ENCODE assay signal across 8 cellular contexts in genomic region chr11:10857604-10858504, GRCh38. TPM values are rescaled to one million over a fixed set of nuclear protein-coding genes. Genes with fewer than 3 reads are reported as not detected.
DNase-seq lines count a peak whose midpoint lies in the region; ATAC-seq and TF ChIP-seq lines count a peak whose summit lies in the region.

Gene ZBED5 (minus strand): TSS chr11:10858053. CDS start chr11:10854945, 3,108 bp downstream.

- H3K4me2 ChIP-seq in parathyroid adenoma (ENCODE audit: low read length): peak within 1 kb of the TSS; percentile 83

- ATAC-seq in HG02763 (IDR thresholded peaks at IDR 0.05; ENCODE audit: unreplicated experiment) (peak; percentile 92), Right ventricle myocardium superior (ENCODE audit: poor library complexity) (peak; percentile 97)
- peak; percentile 94 for ATAC-seq in activated naive CD8-positive, alpha-beta T cell treated with anti-CD3 and anti-CD28 coated beads, Interleukin-2, amount 50 U/mL, for 24 hours

- peak within 1 kb of the TSS; percentile 99 for H3K4me3 Mint-ChIP-seq in activated naive CD8-positive, alpha-beta T cell treated with anti-CD3 and anti-CD28 coated beads, Interleukin-2, amount 50 U/mL, for 24 hours

- H3K27ac ChIP-seq in parathyroid adenoma (peak within 1 kb of the TSS; percentile 99), tibial nerve (peak within 1 kb of the TSS; percentile 89 to 100 (median 96))

- H3K4me1 Mint-ChIP-seq in activated naive CD8-positive, alpha-beta T cell treated with anti-CD3 and anti-CD28 coated beads, Interleukin-2, amount 50 U/mL, for 24 hours: peaks cover 48% of the 10 kb centered on the region

- WGBS in tibial nerve, 2 donors: 0 to 1% methylated on average over 59 to 72 of the region's 72 CpGs

- H3K4me1 ChIP-seq in parathyroid adenoma: peaks cover 11% of the 10 kb centered on the region
- peaks cover 0 to 40% (median 16%) of the 10 kb centered on the region in 4 donors for H3K4me1 ChIP-seq in tibial nerve

- no peaks in the 10 kb centered on the region for H3K27me3 Mint-ChIP-seq in activated naive CD8-positive, alpha-beta T cell treated with anti-CD3 and anti-CD28 coated beads, Interleukin-2, amount 50 U/mL, for 24 hours

- H3K9me3 Mint-ChIP-seq in activated naive CD8-positive, alpha-beta T cell treated with anti-CD3 and anti-CD28 coated beads, Interleukin-2, amount 50 U/mL, for 24 hours: no peaks in the 10 kb centered on the region

- H3K9ac ChIP-seq in parathyroid adenoma: peak within 1 kb of the TSS; percentile 77

- no peaks in the 10 kb centered on the region for H3K27me3 ChIP-seq in parathyroid adenoma (ENCODE audit: control insufficient read depth, insufficient read depth, low read length)
- H3K27me3 ChIP-seq in tibial nerve: no peaks in the 10 kb centered on the region

- TF ChIP-seq POLR2A in tibial nerve (IDR thresholded peaks at IDR 0.05): peak; percentile 92 to 95

- peak; percentile 10 to 99 for TF ChIP-seq EP300 in tibial nerve (IDR thresholded peaks at IDR 0.05)

- H3K27ac Mint-ChIP-seq in activated naive CD8-positive, alpha-beta T cell treated with anti-CD3 and anti-CD28 coated beads, Interleukin-2, amount 50 U/mL, for 24 hours: peak within 1 kb of the TSS; percentile 98

- peak; percentile 90 for DNase-seq in NCI-H1417 treated with DMSO at 0.1 percent for 48 hours (lab: John Stamatoyannopoulos, UW)
- DNase-seq in SW480 (ENCODE audit: low spot score): peak; percentile 98
- DNase-seq in activated naive CD8-positive, alpha-beta T cell treated with anti-CD3 and anti-CD28 coated beads, Interleukin-2, amount 50 U/mL, for 24 hours: peak; percentile 93
- peak; percentile 99 for DNase-seq in Right ventricle myocardium superior
- DNase-seq in tibial nerve (ENCODE audit: low spot score in 2 of 2): peak; percentile 96 to 97

- TF ChIP-seq CTCF in GM12874 (IDR thresholded peaks at IDR 0.05; ENCODE audit: insufficient read depth, low read depth, low read length) (0 out of 2 replicates have a peak, but pooled peaks have one; percentile 13), parathyroid adenoma (IDR thresholded peaks at IDR 0.05) (no peak), tibial nerve (IDR thresholded peaks at IDR 0.05) (peak in 3 of 5 experiments; percentile 27 to 36 (median 35))

- H2AFZ ChIP-seq in parathyroid adenoma: peak within 1 kb of the TSS; percentile 76

- H3K4me3 ChIP-seq in parathyroid adenoma (ENCODE audit: low read depth, low read length) (peak within 1 kb of the TSS; percentile 90), tibial nerve (peak within 1 kb of the TSS; percentile 77 to 93 (median 81))

- H3K9me3 ChIP-seq in parathyroid adenoma (ENCODE audit: control insufficient read depth, low read length) (no peaks in the 10 kb centered on the region), tibial nerve (no peaks in the 10 kb centered on the region)

- intact Hi-C loops in Right ventricle myocardium superior (cut with DNase I): loop anchor here (5.0 kb wide), 3 partner anchors 44 to 74 kb away; partner anchors contain the start of gene EIF4G2

- H3K79me2 ChIP-seq in parathyroid adenoma: peaks cover 16% of the 10 kb centered on the region

- H3K36me3 Mint-ChIP-seq in activated naive CD8-positive, alpha-beta T cell treated with anti-CD3 and anti-CD28 coated beads, Interleukin-2, amount 50 U/mL, for 24 hours (ENCODE audit: low read depth): peaks cover 26% of the 10 kb centered on the region

- H3K36me3 ChIP-seq in parathyroid adenoma (ENCODE audit: control insufficient read depth, insufficient read depth, low read length) (no peaks in the 10 kb centered on the region), tibial nerve (peaks cover 0 to 27% (median 0%) of the 10 kb centered on the region in 3 donors)

RNA-seq across cellular contexts. Expression of gene ZBED5, which starts in this region (rescaled TPM):
- total RNA-seq in Right ventricle myocardium superior: 37.4 TPM
- 10 to 100 TPM; 26.2 to 35.2 (median 34.7) TPM for total RNA-seq in tibial nerve

Comparison
In these comparisons a context has a peak if more than half of its experiments do, and no peak if none do; other contexts are left out.
1. Peak in every context shown above with its lines: DNase-seq, ATAC-seq, H3K4me3 ChIP-seq and H3K27ac ChIP-seq.